Comparison of ENCODE assay signal across 8 cellular contexts in the genomic region with DNA sequence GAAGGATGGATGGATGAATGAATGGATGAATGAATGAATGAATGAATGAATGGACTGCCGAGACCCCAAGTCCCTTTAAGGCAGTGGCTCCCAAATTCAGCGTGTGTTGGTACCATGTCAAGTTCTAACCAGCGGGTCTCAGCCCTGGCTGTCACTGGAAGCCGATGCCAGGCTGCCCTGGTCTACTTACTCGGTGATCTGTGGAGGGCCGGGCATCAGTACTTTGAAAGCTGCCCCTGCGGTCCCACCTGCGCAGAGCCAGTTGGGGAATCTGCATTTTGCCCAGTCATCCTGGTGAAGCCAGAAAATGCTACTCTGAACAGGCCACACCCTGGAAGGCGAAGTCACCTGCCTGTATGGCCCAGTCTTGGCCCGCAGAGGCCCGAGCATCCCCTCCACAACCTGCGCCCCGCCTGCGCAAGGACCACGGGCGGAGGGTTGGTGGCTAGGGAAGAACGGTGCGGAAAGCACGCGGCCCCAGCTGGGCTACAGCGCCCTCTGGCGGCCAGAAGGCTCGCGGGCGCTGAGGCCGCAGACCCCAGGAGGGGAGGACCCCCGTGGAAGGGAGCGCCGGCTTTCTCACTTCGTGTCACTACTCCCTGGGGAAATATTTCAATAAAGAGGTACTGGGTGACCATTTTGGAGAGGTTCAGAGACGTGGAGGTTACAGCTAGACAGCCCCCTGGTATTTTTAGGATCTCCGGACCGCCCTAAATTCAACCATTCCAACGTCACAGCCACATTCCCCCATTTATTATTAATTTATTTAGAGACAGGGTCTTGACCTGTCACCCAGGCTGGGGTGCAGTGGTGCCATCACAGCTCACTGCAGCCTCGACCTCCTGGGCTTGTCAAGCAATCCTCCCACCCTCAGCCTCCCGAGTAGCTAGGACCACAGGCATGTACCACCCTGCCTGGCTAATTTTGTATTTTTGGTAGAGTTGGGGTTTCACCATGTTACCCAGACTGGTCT. TPM values are rescaled to one million over a fixed set of nuclear protein-coding genes. Genes with fewer than 3 reads are reported as not detected.
A peak's percentile ranks its signal among the peaks of the same experiment; 100 is the strongest.
DNase-seq lines count a peak whose midpoint lies in the region; ATAC-seq and TF ChIP-seq lines count a peak whose summit lies in the region.

No MANE protein-coding gene starts in this region.

- no peaks in the 10 kb centered on the region for H3K9me3 Mint-ChIP-seq in activated CD4-positive, alpha-beta memory T cell treated with anti-CD3 and anti-CD28 coated beads for 36 hours
- H3K9me3 Mint-ChIP-seq in endodermal cell, result peaks cover 2% of the 10 kb centered on the region
- H3K9me3 Mint-ChIP-seq in naive thymus-derived CD4-positive, alpha-beta T cell, result no peaks in the 10 kb centered on the region

- no peaks in the 10 kb centered on the region for H3K9me3 ChIP-seq in endodermal cell (ENCODE audit: control insufficient read depth, low read length)
- no peaks in the 10 kb centered on the region for H3K9me3 ChIP-seq in naive thymus-derived CD4-positive, alpha-beta T cell (ENCODE audit: control insufficient read depth in 2 of 3, low read length in 3 of 3)

- no peaks in the 10 kb centered on the region for H3K27me3 ChIP-seq in endodermal cell (ENCODE audit: control insufficient read depth, insufficient read depth, low read length, poor library complexity, severe bottlenecking)
- no peaks in the 10 kb centered on the region for H3K27me3 ChIP-seq in naive thymus-derived CD4-positive, alpha-beta T cell (ENCODE audit: control insufficient read depth in 2 of 2, insufficient read depth in 2 of 2, low read length in 2 of 2)

- H3K4me1 ChIP-seq in endodermal cell (ENCODE audit: control insufficient read depth, insufficient read depth, low read length), result peaks cover 7% of the 10 kb centered on the region
- H3K4me1 ChIP-seq in naive thymus-derived CD4-positive, alpha-beta T cell (ENCODE audit: control insufficient read depth in 2 of 2, insufficient read depth in 2 of 2, low read length in 2 of 2), result peaks cover 0 to 4% of the 10 kb centered on the region in 2 donors

- no peak overlapping the region for H3K9ac ChIP-seq in endodermal cell (ENCODE audit: extremely low read depth, low read length, poor library complexity, severe bottlenecking)

- H3K4me3 Mint-ChIP-seq in activated CD4-positive, alpha-beta memory T cell treated with anti-CD3 and anti-CD28 coated beads for 36 hours, result no peak overlapping the region
- no peak overlapping the region for H3K4me3 Mint-ChIP-seq in endodermal cell
- H3K4me3 Mint-ChIP-seq in naive thymus-derived CD4-positive, alpha-beta T cell, result peak overlapping the region in 4 of 10 donors; percentile 6 to 62 (median 38)

- TF ChIP-seq CTCF in endodermal cell (conservative IDR thresholded peaks at IDR 0.05), result peak; percentile 99

- no peak overlapping the region for H3K27ac ChIP-seq in endodermal cell (ENCODE audit: low read depth, low read length)
- no peak overlapping the region for H3K27ac ChIP-seq in naive thymus-derived CD4-positive, alpha-beta T cell (ENCODE audit: low read depth, low read length)

- H3K36me3 Mint-ChIP-seq in activated CD4-positive, alpha-beta memory T cell treated with anti-CD3 and anti-CD28 coated beads for 36 hours, result no peaks in the 10 kb centered on the region
- peaks cover 11% of the 10 kb centered on the region for H3K36me3 Mint-ChIP-seq in endodermal cell (ENCODE audit: low read depth)
- H3K36me3 Mint-ChIP-seq in naive thymus-derived CD4-positive, alpha-beta T cell, result peaks cover 0 to 4% (median 0%) of the 10 kb centered on the region in 5 donors

- CTCF ChIA-PET in activated CD4-positive, alpha-beta memory T cell treated with anti-CD3 and anti-CD28 coated beads for 36 hours (lab: Charles Lee), result interaction anchor here (0.6 to 5.9 kb wide), 39 partner anchors 11 to 623 kb away, joined by 3 to 141 read pairs (median 4); a partner anchor contains a TSS
- CTCF ChIA-PET in naive thymus-derived CD4-positive, alpha-beta T cell (lab: Charles Lee), result interaction anchor here (0.6 to 2.9 kb wide), 11 partner anchors 8 to 343 kb away, joined by 3 to 70 read pairs (median 3); no protein-coding TSS in a partner anchor

- 38 to 39% methylated on average over 23 to 36 of the region's 36 CpGs for WGBS in endodermal cell (ENCODE audit: insufficient coverage in 1 of 2, insufficient read length in 1 of 2), 2 experiments

- peaks cover 7% of the 10 kb centered on the region for H3K4me1 Mint-ChIP-seq in activated CD4-positive, alpha-beta memory T cell treated with anti-CD3 and anti-CD28 coated beads for 36 hours (ENCODE audit: low read depth)
- peaks cover 4% of the 10 kb centered on the region for H3K4me1 Mint-ChIP-seq in endodermal cell
- peaks cover 5 to 12% (median 7%) of the 10 kb centered on the region in 7 donors for H3K4me1 Mint-ChIP-seq in naive thymus-derived CD4-positive, alpha-beta T cell

- H3K27me3 Mint-ChIP-seq in activated CD4-positive, alpha-beta memory T cell treated with anti-CD3 and anti-CD28 coated beads for 36 hours, result no peaks in the 10 kb centered on the region
- H3K27me3 Mint-ChIP-seq in endodermal cell (ENCODE audit: insufficient read depth), result no peaks in the 10 kb centered on the region
- peaks cover 0 to 6% (median 0%) of the 10 kb centered on the region in 5 donors for H3K27me3 Mint-ChIP-seq in naive thymus-derived CD4-positive, alpha-beta T cell

- no peak overlapping the region for H3K27ac Mint-ChIP-seq in activated CD4-positive, alpha-beta memory T cell treated with anti-CD3 and anti-CD28 coated beads for 36 hours
- no peak overlapping the region for H3K27ac Mint-ChIP-seq in endodermal cell
- peak overlapping the region in 1 of 9 donors; percentile 27 for H3K27ac Mint-ChIP-seq in naive thymus-derived CD4-positive, alpha-beta T cell

- peak; percentile 79 for ATAC-seq in naive thymus-derived CD4-positive, alpha-beta T cell
- ATAC-seq in stimulated activated naive CD8-positive, alpha-beta T cell treated with anti-CD3 and anti-CD28 coated beads, Interleukin-15, Interleukin-2, amounts not matched to agents 100 U/mL and 50 U/mL, for 24 hours, result peak; percentile 73
- no peak for ATAC-seq in HG03520 (IDR thresholded peaks at IDR 0.05; ENCODE audit: unreplicated experiment)

- peak; percentile 20 for DNase-seq in NK-92 treated with Interleukin-12 subunit alpha and Interleukin-12 subunit beta, amount 100 ng/mL, for 24 hours (lab: John Stamatoyannopoulos, UW)
- DNase-seq in NK-92 (lab: John Stamatoyannopoulos, UW; ENCODE audit: unreplicated experiment) (no peak), NCI-H146 (lab: John Stamatoyannopoulos, UW) (peak; percentile 49), endodermal cell (peak; percentile 91)
- DNase-seq in activated CD4-positive, alpha-beta memory T cell treated with anti-CD3 and anti-CD28 coated beads for 36 hours, result peak; percentile 66
- DNase-seq in naive thymus-derived CD4-positive, alpha-beta T cell, result peak; percentile 21 to 75 (median 55)
- peak; percentile 74 for DNase-seq in stimulated activated naive CD8-positive, alpha-beta T cell treated with anti-CD3 and anti-CD28 coated beads, Interleukin-15, Interleukin-2, amounts not matched to agents 100 U/mL and 50 U/mL, for 24 hours

- no peak overlapping the region for H3K4me3 ChIP-seq in endodermal cell (ENCODE audit: low read length)
- H3K4me3 ChIP-seq in naive thymus-derived CD4-positive, alpha-beta T cell (ENCODE audit: low read length), result no peak overlapping the region

- POLR2A ChIA-PET in activated CD4-positive, alpha-beta memory T cell treated with anti-CD3 and anti-CD28 coated beads for 36 hours (lab: Charles Lee), result interaction anchor here (0.9 to 1.2 kb wide), 3 partner anchors 59 to 81 kb away, joined by 3 to 5 read pairs (median 4); no protein-coding TSS in a partner anchor
- POLR2A ChIA-PET in naive thymus-derived CD4-positive, alpha-beta T cell (lab: Charles Lee), result interaction anchor here (0.6 to 1.1 kb wide), 5 partner anchors 62 to 150 kb away, joined by 3 read pairs; no protein-coding TSS in a partner anchor

- intact Hi-C loops in activated CD4-positive, alpha-beta memory T cell treated with anti-CD3 and anti-CD28 coated beads for 36 hours (cut with micrococcal nuclease), result loop anchor here (1.0 to 2.0 kb wide), 3 partner anchors 61 to 82 kb away; a partner anchor contains a TSS
- intact Hi-C loops in naive thymus-derived CD4-positive, alpha-beta T cell (cut with micrococcal nuclease), result loop anchor here (1.0 to 5.0 kb wide), 7 partner anchors 33 to 453 kb away; a partner anchor contains a TSS

- peaks cover 6% of the 10 kb centered on the region for H3K36me3 ChIP-seq in endodermal cell (ENCODE audit: control insufficient read depth, insufficient read depth, low read length)
- peaks cover 0 to 11% (median 0%) of the 10 kb centered on the region in 3 experiments for H3K36me3 ChIP-seq in naive thymus-derived CD4-positive, alpha-beta T cell (ENCODE audit: control insufficient read depth in 2 of 3, insufficient read depth in 3 of 3, low read length in 3 of 3)

RNA-seq across cellular contexts. Expression of a gene that starts 34.9 kb away (rescaled TPM):
- 10 to 100 TPM; 23.8 to 25.9 TPM for total RNA-seq in activated CD4-positive, alpha-beta memory T cell treated with anti-CD3 and anti-CD28 coated beads for 36 hours
- 10 to 100 TPM; 19.9 to 26.6 TPM for total RNA-seq in endodermal cell
- polyA plus RNA-seq in endodermal cell (2013, experiment 1 of 2), result 14.3 TPM
- polyA plus RNA-seq in endodermal cell (2013, experiment 2 of 2), result 15.7 TPM
- 10 to 100 TPM; 10.2 to 72.8 (median 18.7) TPM for total RNA-seq in naive thymus-derived CD4-positive, alpha-beta T cell
- polyA plus RNA-seq in naive thymus-derived CD4-positive, alpha-beta T cell, result 10 to 100 TPM in 1 of 2 donors, 1 to 10 TPM in 1; 7.7 to 17.5 TPM

RNA-seq across cellular contexts. Expression of a gene that starts 59.9 kb away (rescaled TPM):
- total RNA-seq in activated CD4-positive, alpha-beta memory T cell treated with anti-CD3 and anti-CD28 coated beads for 36 hours, result 100 to 1,000 TPM; 252 to 254 TPM
- total RNA-seq in endodermal cell, result 100 to 1,000 TPM; 373 to 472 TPM
- 576 TPM for polyA plus RNA-seq in endodermal cell (2013, experiment 1 of 2)
- polyA plus RNA-seq in endodermal cell (2013, experiment 2 of 2), result 503 TPM
- 100 to 1,000 TPM in 3 of 5 experiments, 10 to 100 TPM in 2; 83.5 to 333 (median 121) TPM for total RNA-seq in naive thymus-derived CD4-positive, alpha-beta T cell
- 10 to 100 TPM; 60.7 to 63.4 TPM for polyA plus RNA-seq in naive thymus-derived CD4-positive, alpha-beta T cell
